ENCODE assay signal across 1 cellular context in the genomic region with DNA sequence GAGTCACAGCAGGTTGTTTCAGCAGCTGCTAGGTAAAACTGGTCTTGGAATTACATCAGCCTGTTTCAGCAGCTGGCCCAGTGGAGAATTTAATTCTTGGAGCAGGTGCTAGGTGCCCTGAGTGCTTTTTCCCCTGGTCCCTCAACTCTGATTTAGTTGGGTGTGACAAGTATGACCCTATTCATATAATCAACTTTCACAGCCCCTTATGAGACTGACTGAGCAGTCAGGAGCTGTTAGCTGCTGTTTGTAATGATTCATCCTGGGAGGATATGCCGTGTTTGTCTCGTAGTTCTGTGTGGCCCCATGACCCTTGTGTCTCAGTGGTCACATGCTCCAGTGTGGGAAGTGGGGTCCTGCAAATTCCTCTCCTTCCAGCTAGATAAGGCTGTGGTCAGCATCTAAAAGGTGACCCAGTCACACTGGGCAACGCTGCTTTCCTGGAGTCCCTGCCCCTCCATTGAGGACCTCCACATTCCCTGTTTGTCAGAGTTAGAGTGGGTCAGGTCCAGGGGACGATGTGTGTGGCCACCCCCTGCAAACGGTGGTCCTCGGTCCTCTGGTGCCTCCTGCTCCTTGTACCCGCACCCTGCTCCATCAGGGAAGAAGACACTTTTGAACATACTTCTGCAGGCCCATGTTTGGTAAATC.
TF ChIP-seq lines count a peak whose summit lies in the region.

No MANE protein-coding gene starts in this region.

TF ChIP-seq in K562, 482 proteins besides CTCF, POLR2A, EP300 and RAD21 (continued from another document):
- TF ChIP-seq, protein P1, sequence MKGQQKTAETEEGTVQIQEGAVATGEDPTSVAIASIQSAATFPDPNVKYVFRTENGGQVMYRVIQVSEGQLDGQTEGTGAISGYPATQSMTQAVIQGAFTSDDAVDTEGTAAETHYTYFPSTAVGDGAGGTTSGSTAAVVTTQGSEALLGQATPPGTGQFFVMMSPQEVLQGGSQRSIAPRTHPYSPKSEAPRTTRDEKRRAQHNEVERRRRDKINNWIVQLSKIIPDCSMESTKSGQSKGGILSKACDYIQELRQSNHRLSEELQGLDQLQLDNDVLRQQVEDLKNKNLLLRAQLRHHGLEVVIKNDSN (CRISPR knock-in tag; IDR thresholded peaks at IDR 0.05): peak; percentile 63
- TF ChIP-seq, protein P2, sequence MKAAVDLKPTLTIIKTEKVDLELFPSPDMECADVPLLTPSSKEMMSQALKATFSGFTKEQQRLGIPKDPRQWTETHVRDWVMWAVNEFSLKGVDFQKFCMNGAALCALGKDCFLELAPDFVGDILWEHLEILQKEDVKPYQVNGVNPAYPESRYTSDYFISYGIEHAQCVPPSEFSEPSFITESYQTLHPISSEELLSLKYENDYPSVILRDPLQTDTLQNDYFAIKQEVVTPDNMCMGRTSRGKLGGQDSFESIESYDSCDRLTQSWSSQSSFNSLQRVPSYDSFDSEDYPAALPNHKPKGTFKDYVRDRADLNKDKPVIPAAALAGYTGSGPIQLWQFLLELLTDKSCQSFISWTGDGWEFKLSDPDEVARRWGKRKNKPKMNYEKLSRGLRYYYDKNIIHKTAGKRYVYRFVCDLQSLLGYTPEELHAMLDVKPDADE (conservative IDR thresholded peaks at IDR 0.05; ENCODE audit: control insufficient read depth, low read depth, low read length): no peak
- TF ChIP-seq ZNF586 (CRISPR knock-in tag; conservative IDR thresholded peaks at IDR 0.05): no peak
- TF ChIP-seq, protein P3, sequence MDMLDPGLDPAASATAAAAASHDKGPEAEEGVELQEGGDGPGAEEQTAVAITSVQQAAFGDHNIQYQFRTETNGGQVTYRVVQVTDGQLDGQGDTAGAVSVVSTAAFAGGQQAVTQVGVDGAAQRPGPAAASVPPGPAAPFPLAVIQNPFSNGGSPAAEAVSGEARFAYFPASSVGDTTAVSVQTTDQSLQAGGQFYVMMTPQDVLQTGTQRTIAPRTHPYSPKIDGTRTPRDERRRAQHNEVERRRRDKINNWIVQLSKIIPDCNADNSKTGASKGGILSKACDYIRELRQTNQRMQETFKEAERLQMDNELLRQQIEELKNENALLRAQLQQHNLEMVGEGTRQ (CRISPR knock-in tag; IDR thresholded peaks at IDR 0.05): peak; percentile 57
- peak; percentile 40; the same call in 1 of the 2 replicates for TF ChIP-seq ZNF175 (CRISPR knock-in tag; IDR thresholded peaks at IDR 0.05; ENCODE audit: low read depth)
- TF ChIP-seq, protein P4, sequence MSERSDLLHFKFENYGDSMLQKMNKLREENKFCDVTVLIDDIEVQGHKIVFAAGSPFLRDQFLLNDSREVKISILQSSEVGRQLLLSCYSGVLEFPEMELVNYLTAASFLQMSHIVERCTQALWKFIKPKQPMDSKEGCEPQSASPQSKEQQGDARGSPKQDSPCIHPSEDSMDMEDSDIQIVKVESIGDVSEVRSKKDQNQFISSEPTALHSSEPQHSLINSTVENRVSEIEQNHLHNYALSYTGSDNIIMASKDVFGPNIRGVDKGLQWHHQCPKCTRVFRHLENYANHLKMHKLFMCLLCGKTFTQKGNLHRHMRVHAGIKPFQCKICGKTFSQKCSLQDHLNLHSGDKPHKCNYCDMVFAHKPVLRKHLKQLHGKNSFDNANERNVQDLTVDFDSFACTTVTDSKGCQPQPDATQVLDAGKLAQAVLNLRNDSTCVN (CRISPR knock-in tag; IDR thresholded peaks at IDR 0.05): no peak
- TF ChIP-seq SMAD4 (CRISPR knock-in tag; conservative IDR thresholded peaks at IDR 0.05): 0 out of 2 replicates have a peak, but pooled peaks have one; percentile 56
- no peak for TF ChIP-seq ETV5 (CRISPR knock-in tag; IDR thresholded peaks at IDR 0.05; ENCODE audit: low read depth)
- TF ChIP-seq NCOR1 (IDR thresholded peaks at IDR 0.05): no peak
- TF ChIP-seq DPF2 (IDR thresholded peaks at IDR 0.05): 0 out of 2 replicates have a peak, but pooled peaks have one; percentile 29
- peak; percentile 8; the same call in 1 of the 2 replicates for TF ChIP-seq CXXC5 (CRISPR knock-in tag; IDR thresholded peaks at IDR 0.05)
- no peak for TF ChIP-seq RFX5 (IDR thresholded peaks at IDR 0.05; ENCODE audit: low read depth, low read length)
- no peak for TF ChIP-seq FOXM1 (IDR thresholded peaks at IDR 0.05; ENCODE audit: low read depth)
- no peak for TF ChIP-seq FOXM1 (CRISPR knock-in tag; IDR thresholded peaks at IDR 0.05; ENCODE audit: low read depth)
- TF ChIP-seq, protein P5, sequence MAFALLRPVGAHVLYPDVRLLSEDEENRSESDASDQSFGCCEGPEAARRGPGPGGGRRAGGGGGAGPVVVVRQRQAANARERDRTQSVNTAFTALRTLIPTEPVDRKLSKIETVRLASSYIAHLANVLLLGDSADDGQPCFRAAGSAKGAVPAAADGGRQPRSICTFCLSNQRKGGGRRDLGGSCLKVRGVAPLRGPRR (CRISPR knock-in tag; IDR thresholded peaks at IDR 0.05): no peak
- TF ChIP-seq, protein P6, sequence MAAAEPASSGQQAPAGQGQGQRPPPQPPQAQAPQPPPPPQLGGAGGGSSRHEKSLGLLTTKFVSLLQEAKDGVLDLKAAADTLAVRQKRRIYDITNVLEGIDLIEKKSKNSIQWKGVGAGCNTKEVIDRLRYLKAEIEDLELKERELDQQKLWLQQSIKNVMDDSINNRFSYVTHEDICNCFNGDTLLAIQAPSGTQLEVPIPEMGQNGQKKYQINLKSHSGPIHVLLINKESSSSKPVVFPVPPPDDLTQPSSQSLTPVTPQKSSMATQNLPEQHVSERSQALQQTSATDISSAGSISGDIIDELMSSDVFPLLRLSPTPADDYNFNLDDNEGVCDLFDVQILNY (CRISPR knock-in tag; IDR thresholded peaks at IDR 0.05): no peak
- TF ChIP-seq ZNF146 (CRISPR knock-in tag; IDR thresholded peaks at IDR 0.05; ENCODE audit: unreplicated experiment): no peak
- 0 out of 2 replicates have a peak, but pooled peaks have one; percentile 26 for TF ChIP-seq NR1H2 (CRISPR knock-in tag; IDR thresholded peaks at IDR 0.05)
- TF ChIP-seq NFE2 (IDR thresholded peaks at IDR 0.05; ENCODE audit: low read depth): no peak
- peak; percentile 31; the same call in 1 of the 2 replicates for TF ChIP-seq JUND (IDR thresholded peaks at IDR 0.05; ENCODE audit: borderline replicate concordance, low read depth, low read length)
- TF ChIP-seq JUND (tag; IDR thresholded peaks at IDR 0.05; ENCODE audit: borderline replicate concordance, low read depth, low read length): peak; percentile 49; the same call in 1 of the 3 replicates
- TF ChIP-seq, protein P7, sequence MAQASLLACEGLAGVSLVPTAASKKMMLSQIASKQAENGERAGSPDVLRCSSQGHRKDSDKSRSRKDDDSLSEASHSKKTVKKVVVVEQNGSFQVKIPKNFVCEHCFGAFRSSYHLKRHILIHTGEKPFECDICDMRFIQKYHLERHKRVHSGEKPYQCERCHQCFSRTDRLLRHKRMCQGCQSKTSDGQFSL (CRISPR knock-in tag; IDR thresholded peaks at IDR 0.05): 0 out of 2 replicates have a peak, but pooled peaks have one; percentile 21
- TF ChIP-seq, protein P7 (tag; IDR thresholded peaks at IDR 0.05): no peak
- 0 out of 2 replicates have a peak, but pooled peaks have one; percentile 51 for TF ChIP-seq TOE1 (IDR thresholded peaks at IDR 0.05; ENCODE audit: borderline replicate concordance)
- no peak for TF ChIP-seq TOE1 (CRISPR knock-in tag; IDR thresholded peaks at IDR 0.05; ENCODE audit: borderline replicate concordance, low read depth)
- TF ChIP-seq, protein P8, sequence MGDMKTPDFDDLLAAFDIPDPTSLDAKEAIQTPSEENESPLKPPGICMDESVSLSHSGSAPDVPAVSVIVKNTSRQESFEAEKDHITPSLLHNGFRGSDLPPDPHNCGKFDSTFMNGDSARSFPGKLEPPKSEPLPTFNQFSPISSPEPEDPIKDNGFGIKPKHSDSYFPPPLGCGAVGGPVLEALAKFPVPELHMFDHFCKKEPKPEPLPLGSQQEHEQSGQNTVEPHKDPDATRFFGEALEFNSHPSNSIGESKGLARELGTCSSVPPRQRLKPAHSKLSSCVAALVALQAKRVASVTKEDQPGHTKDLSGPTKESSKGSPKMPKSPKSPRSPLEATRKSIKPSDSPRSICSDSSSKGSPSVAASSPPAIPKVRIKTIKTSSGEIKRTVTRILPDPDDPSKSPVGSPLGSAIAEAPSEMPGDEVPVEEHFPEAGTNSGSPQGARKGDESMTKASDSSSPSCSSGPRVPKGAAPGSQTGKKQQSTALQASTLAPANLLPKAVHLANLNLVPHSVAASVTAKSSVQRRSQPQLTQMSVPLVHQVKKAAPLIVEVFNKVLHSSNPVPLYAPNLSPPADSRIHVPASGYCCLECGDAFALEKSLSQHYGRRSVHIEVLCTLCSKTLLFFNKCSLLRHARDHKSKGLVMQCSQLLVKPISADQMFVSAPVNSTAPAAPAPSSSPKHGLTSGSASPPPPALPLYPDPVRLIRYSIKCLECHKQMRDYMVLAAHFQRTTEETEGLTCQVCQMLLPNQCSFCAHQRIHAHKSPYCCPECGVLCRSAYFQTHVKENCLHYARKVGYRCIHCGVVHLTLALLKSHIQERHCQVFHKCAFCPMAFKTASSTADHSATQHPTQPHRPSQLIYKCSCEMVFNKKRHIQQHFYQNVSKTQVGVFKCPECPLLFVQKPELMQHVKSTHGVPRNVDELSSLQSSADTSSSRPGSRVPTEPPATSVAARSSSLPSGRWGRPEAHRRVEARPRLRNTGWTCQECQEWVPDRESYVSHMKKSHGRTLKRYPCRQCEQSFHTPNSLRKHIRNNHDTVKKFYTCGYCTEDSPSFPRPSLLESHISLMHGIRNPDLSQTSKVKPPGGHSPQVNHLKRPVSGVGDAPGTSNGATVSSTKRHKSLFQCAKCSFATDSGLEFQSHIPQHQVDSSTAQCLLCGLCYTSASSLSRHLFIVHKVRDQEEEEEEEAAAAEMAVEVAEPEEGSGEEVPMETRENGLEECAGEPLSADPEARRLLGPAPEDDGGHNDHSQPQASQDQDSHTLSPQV (IDR thresholded peaks at IDR 0.05): 0 out of 2 replicates have a peak, but pooled peaks have one; percentile 30
- TF ChIP-seq CEBPG (CRISPR knock-in tag; IDR thresholded peaks at IDR 0.05): no peak
- 0 out of 4 replicates have a peak, but pooled peaks of 1 of the 2 experiments have one; percentile 6 for TF ChIP-seq CEBPG (tag; conservative IDR thresholded peaks at IDR 0.05 in 1 of 2, IDR thresholded peaks at IDR 0.05 in 1 of 2)
- no peak for TF ChIP-seq KLF6 (CRISPR knock-in tag; IDR thresholded peaks at IDR 0.05; ENCODE audit: borderline replicate concordance)
- TF ChIP-seq NFIX (CRISPR knock-in tag; IDR thresholded peaks at IDR 0.05; ENCODE audit: low read depth): no peak
- TF ChIP-seq, protein P9, sequence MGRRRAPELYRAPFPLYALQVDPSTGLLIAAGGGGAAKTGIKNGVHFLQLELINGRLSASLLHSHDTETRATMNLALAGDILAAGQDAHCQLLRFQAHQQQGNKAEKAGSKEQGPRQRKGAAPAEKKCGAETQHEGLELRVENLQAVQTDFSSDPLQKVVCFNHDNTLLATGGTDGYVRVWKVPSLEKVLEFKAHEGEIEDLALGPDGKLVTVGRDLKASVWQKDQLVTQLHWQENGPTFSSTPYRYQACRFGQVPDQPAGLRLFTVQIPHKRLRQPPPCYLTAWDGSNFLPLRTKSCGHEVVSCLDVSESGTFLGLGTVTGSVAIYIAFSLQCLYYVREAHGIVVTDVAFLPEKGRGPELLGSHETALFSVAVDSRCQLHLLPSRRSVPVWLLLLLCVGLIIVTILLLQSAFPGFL (CRISPR knock-in tag; IDR thresholded peaks at IDR 0.05): no peak
- peak; percentile 35 for TF ChIP-seq FOSL1 (tag; conservative IDR thresholded peaks at IDR 0.05)
- TF ChIP-seq NR2C2 (CRISPR knock-in tag; IDR thresholded peaks at IDR 0.05): no peak
- TF ChIP-seq NR2C2 (tag; IDR thresholded peaks at IDR 0.05): peak; percentile 47; the same call in 1 of the 2 replicates
- TF ChIP-seq CBX1 (IDR thresholded peaks at IDR 0.05; ENCODE audit: low read depth): no peak
- 0 out of 4 replicates have a peak, but pooled peaks have one; percentile 9 to 11 for TF ChIP-seq KDM1A (IDR thresholded peaks at IDR 0.05)
